Comparison of ENCODE assay signal across 8 cellular contexts in genomic region chr11:62671604-62672528, GRCh38.
DNase-seq lines count a peak whose midpoint lies in the region; ATAC-seq and TF ChIP-seq lines count a peak whose summit lies in the region.

Gene LBHD1 (minus strand): TSS chr11:62672267. CDS start chr11:62670031, 2,236 bp downstream.
Gene UQCC3 (plus strand): TSS chr11:62671673. CDS start chr11:62671746, 73 bp downstream.

- H3K9me3 ChIP-seq in neuron (ENCODE audit: low read length): no peaks in the 10 kb centered on the region

- peak within 1 kb of the TSS; percentile 56 for H2AFZ ChIP-seq in neuron (ENCODE audit: low read depth, low read length)

- peaks cover 28% of the 10 kb centered on the region for H3K36me3 ChIP-seq in neuron (ENCODE audit: insufficient read depth, low read length)

- peak within 1 kb of the TSS; percentile 74 to 77 for H3K4me3 ChIP-seq in foreskin fibroblast (ENCODE audit: low read depth in 1 of 2, low read length in 2 of 2)
- peak within 1 kb of the TSS; percentile 83 for H3K4me3 ChIP-seq in neuron (ENCODE audit: low read length)

- peak; percentile 45 for ATAC-seq in GM21737 (IDR thresholded peaks at IDR 0.05; ENCODE audit: unreplicated experiment)

- H3K27me3 ChIP-seq in neuron (ENCODE audit: insufficient read depth, low read length): no peaks in the 10 kb centered on the region

- H3K4me1 ChIP-seq in neuron (ENCODE audit: insufficient read depth, low read length): peaks cover 19% of the 10 kb centered on the region

- H3K27ac ChIP-seq in substantia nigra (ENCODE audit: low read depth, low read length, poor library complexity, severe bottlenecking): peak within 1 kb of the TSS; percentile 72

- DNase-seq in DMS114 treated with DMSO at 0.1 percent for 48 hours (lab: John Stamatoyannopoulos, UW; ENCODE audit: unreplicated experiment) (peak; percentile 80), LoVo (ENCODE audit: low spot score) (peak; percentile 89), SHP77 (lab: John Stamatoyannopoulos, UW) (peak; percentile 70 to 88), activated gamma-delta T cell treated with Interleukin-2 at 50 U/mL for 16 hours (peak; percentile 71), foreskin fibroblast (peak; percentile 80 to 93), substantia nigra (lab: John Stamatoyannopoulos, UW) (peak in 47 of 49 donors; percentile 34 to 93 (median 74))

- TF ChIP-seq CTCF in foreskin fibroblast (IDR thresholded peaks at IDR 0.05; ENCODE audit: low read depth, low read length): no peak

Comparison
In these comparisons a context has a peak if more than half of its experiments do, and no peak if none do; other contexts are left out.
1. Peak in every context shown above with its lines: DNase-seq, ATAC-seq, H3K4me3 ChIP-seq and H3K27ac ChIP-seq.